In the genomic region with DNA sequence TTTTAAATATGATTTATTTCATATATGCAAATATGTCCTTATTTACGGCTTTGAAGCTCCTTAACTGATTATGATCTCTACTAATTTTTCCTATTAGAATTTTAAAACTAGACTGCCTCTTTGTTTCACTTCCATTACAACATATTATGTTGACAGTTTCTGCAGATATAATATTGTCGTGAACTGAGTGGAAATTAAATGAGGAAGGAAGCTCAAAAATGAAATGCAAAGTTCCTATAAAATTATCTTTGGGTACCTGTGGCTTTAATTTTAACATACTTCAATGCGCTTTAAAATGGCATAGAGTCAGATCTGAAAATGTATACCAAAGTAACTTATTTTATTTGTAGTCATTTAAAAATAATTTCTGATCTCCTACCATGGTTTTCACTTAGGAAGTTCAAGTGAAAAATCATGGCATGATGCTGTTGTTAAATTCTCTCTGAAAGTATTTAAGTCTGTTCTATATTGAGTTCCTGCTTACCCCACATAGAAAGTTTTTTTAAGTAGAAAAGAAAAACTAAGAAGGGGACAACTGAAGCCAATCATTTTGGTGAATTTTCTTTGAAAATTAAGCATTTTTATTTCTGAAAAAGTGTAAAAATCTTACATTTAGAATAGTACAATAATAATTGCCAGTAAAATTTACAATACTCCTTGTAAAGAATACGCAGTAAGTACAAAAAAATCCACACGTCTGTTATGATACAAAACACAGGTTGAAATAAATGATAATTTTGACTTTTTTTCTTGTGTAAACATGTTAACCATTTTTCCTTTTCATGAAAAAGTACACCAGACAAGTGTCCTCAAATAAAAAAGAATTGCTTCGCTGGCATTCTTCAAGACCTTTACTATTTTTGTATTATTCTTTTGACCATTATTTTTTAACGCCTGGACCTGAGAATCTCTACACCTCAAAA, we compare ENCODE assay signal across 9 cellular contexts. TPM values are rescaled to one million over a fixed set of nuclear protein-coding genes. Genes with fewer than 3 reads are reported as not detected.
A peak's percentile ranks its signal among the peaks of the same experiment; 100 is the strongest.
DNase-seq lines count a peak whose midpoint lies in the region; ATAC-seq and TF ChIP-seq lines count a peak whose summit lies in the region.
"Had no signal": no experiment of that assay in that cellular context is flagged by ENCODE, and none has a peak within 500 bp of the region (broad histone marks: within the 10 kb centered on the region; RNA-seq: fewer than 3 reads in every experiment).

No MANE protein-coding gene starts in this region.

- POLR2A ChIA-PET in OCI-LY7 (lab: Charles Lee), result interaction anchor here (0.7 kb wide), 1 partner anchor 50 kb away, joined by 6 read pairs; no protein-coding TSS in a partner anchor

- H3K9me2 ChIP-seq in OCI-LY7 (ENCODE audit: insufficient read depth, low read length), result no peaks in the 10 kb centered on the region

- ATAC-seq in effector memory CD8-positive, alpha-beta T cell (replicated peaks), result no peak
- ATAC-seq in HG03196 (IDR thresholded peaks at IDR 0.05; ENCODE audit: unreplicated experiment) (no peak), GM21526 (IDR thresholded peaks at IDR 0.05; ENCODE audit: low FRiP score, unreplicated experiment) (no peak)

- no peaks in the 10 kb centered on the region for H4K20me1 ChIP-seq in OCI-LY7 (ENCODE audit: insufficient read depth, low read length)
- H4K20me1 ChIP-seq in neural progenitor cell (ENCODE audit: low read depth), result peaks cover 79% of the 10 kb centered on the region

- H3K4me1 Mint-ChIP-seq in Calu3 (ENCODE audit: low read depth, unreplicated experiment) (peaks cover 10% of the 10 kb centered on the region), neural progenitor cell (peaks cover 26% of the 10 kb centered on the region)
- peaks cover 14 to 17% of the 10 kb centered on the region in 2 donors for H3K4me1 Mint-ChIP-seq in effector memory CD8-positive, alpha-beta T cell (ENCODE audit: low read depth in 2 of 2)

- CTCF ChIA-PET in Calu3 (lab: Charles Lee) (no interaction called here), OCI-LY7 (lab: Charles Lee; ENCODE audit: unreplicated experiment) (no interaction called here)

- H3K36me3 ChIP-seq in OCI-LY7 (ENCODE audit: insufficient read depth, low read length) (no peaks in the 10 kb centered on the region), neural progenitor cell (no peaks in the 10 kb centered on the region)

- peaks cover 65% of the 10 kb centered on the region for H3F3A ChIP-seq in neural progenitor cell (ENCODE audit: low read depth)

- no peaks in the 10 kb centered on the region for H3K9me3 ChIP-seq in OCI-LY7 (ENCODE audit: low read length)
- H3K9me3 ChIP-seq in neural progenitor cell (ENCODE audit: low read depth), result no peaks in the 10 kb centered on the region

- no peak for TF ChIP-seq CTCF in Calu3 (IDR thresholded peaks at IDR 0.05; ENCODE audit: unreplicated experiment)
- 0 out of 2 replicates have a peak, but pooled peaks have one; percentile 5 for TF ChIP-seq CTCF in OCI-LY7 (conservative IDR thresholded peaks at IDR 0.05; ENCODE audit: low read length)
- no peak for TF ChIP-seq CTCF in neural progenitor cell (IDR thresholded peaks at IDR 0.05)

- H3K4me3 ChIP-seq in OCI-LY7 (ENCODE audit: low read depth, low read length, poor library complexity, severe bottlenecking) (no peak overlapping the region), neural progenitor cell (peak overlapping the region; percentile 36)

- H3K9me3 Mint-ChIP-seq in Calu3 (ENCODE audit: low read depth, unreplicated experiment), result no peaks in the 10 kb centered on the region
- H3K9me3 Mint-ChIP-seq in effector memory CD8-positive, alpha-beta T cell, result no peaks in the 10 kb centered on the region
- no peaks in the 10 kb centered on the region for H3K9me3 Mint-ChIP-seq in neural progenitor cell

- no TSS peak for BruUV-seq in Calu3 (replicated peaks; lab: Mats Ljungman, UMichigan)
- BruUV-seq in OCI-LY7 (replicated peaks; lab: Mats Ljungman, UMichigan), result TSS peak; percentile 78

- H3K27me3 ChIP-seq in neural progenitor cell, result peaks cover 96% of the 10 kb centered on the region

- H3K27ac ChIP-seq in OCI-LY7 (ENCODE audit: low read depth, low read length, poor library complexity, severe bottlenecking) (no peak overlapping the region), neural progenitor cell (no peak overlapping the region)

- H3K79me2 ChIP-seq in OCI-LY7 (ENCODE audit: insufficient read depth, low read depth, low read length) (no peaks in the 10 kb centered on the region), neural progenitor cell (ENCODE audit: low read depth) (no peaks in the 10 kb centered on the region)

- H3K4me3 Mint-ChIP-seq in Calu3 (ENCODE audit: low read depth, unreplicated experiment) (peak overlapping the region; percentile 83), neural progenitor cell (peak overlapping the region; percentile 84)
- peak overlapping the region; percentile 76 to 80 for H3K4me3 Mint-ChIP-seq in effector memory CD8-positive, alpha-beta T cell

- H2AFZ ChIP-seq in OCI-LY7 (ENCODE audit: low read length) (no peak overlapping the region), neural progenitor cell (replicated peaks) (no peak overlapping the region)

- intact Hi-C loops in Calu3 (cut with micrococcal nuclease; ENCODE audit: unreplicated experiment), result loop anchor here (5.0 kb wide), 1 partner anchor 74 kb away; no protein-coding TSS in a partner anchor
- intact Hi-C loops in OCI-LY7 (cut with micrococcal nuclease; ENCODE audit: unreplicated experiment), result loop anchor here (5.0 to 10.0 kb wide), 3 partner anchors 311 to 489 kb away; partner anchors contain the start of gene FCHO2

- no peak overlapping the region for H3K9ac ChIP-seq in neural progenitor cell

- H3K4me1 ChIP-seq in OCI-LY7 (ENCODE audit: insufficient read depth, low read length, poor library complexity, severe bottlenecking) (peaks cover 12% of the 10 kb centered on the region), neural progenitor cell (peaks cover 28% of the 10 kb centered on the region)

- H3K27me3 Mint-ChIP-seq in Calu3 (ENCODE audit: unreplicated experiment) (peaks cover 32% of the 10 kb centered on the region), neural progenitor cell (ENCODE audit: insufficient read depth, low read depth) (peaks cover 84% of the 10 kb centered on the region)
- H3K27me3 Mint-ChIP-seq in effector memory CD8-positive, alpha-beta T cell, result peaks cover 65 to 67% of the 10 kb centered on the region in 2 donors

- H3K36me3 Mint-ChIP-seq in Calu3 (ENCODE audit: insufficient read depth, unreplicated experiment) (peaks cover 31% of the 10 kb centered on the region), neural progenitor cell (no peaks in the 10 kb centered on the region)
- H3K36me3 Mint-ChIP-seq in effector memory CD8-positive, alpha-beta T cell (ENCODE audit: insufficient read depth), result peaks cover 63% of the 10 kb centered on the region

- no peak overlapping the region for H3K27ac Mint-ChIP-seq in Calu3 (ENCODE audit: unreplicated experiment)
- no peak overlapping the region for H3K27ac Mint-ChIP-seq in effector memory CD8-positive, alpha-beta T cell
- H3K27ac Mint-ChIP-seq in neural progenitor cell, result no peak overlapping the region

- no peak for DNase-seq in Calu3
- no peak for DNase-seq in OCI-LY7 (ENCODE audit: low spot score)
- no peak for DNase-seq in effector memory CD8-positive, alpha-beta T cell
- no peak for DNase-seq in neural progenitor cell (ENCODE audit: low spot score)
- no peak for DNase-seq in nucleus accumbens (lab: John Stamatoyannopoulos, UW)
- DNase-seq in activated CD4-positive, CD25-positive, alpha-beta regulatory T cell treated with anti-CD3 and anti-CD28 coated beads, Interleukin-2, amount 50 U/mL, for 72 hours, result no peak
- DNase-seq: GOT3 had no signal

- H3K4me2 ChIP-seq in OCI-LY7 (ENCODE audit: low read length) (peak overlapping the region; percentile 59; the same call in 1 of the 2 replicates), neural progenitor cell (peak overlapping the region; percentile 78)

RNA-seq across cellular contexts. Expression of gene FOXD1, which starts 2.6 kb away (rescaled TPM):
- total RNA-seq in Calu3 (2022) (6.4 and 7.8 TPM in 2 replicates), OCI-LY7 (2022) (4.7 and 5.6 TPM in 2 replicates), neural progenitor cell (ENCODE audit: low replicate concordance) (0.12 TPM in 1 of 2 replicates, not detected in the other)
- total RNA-seq in OCI-LY7 (2014; rRNA removed; shearing (Covaris generic)), result 0.75 and 1.5 TPM in 2 replicates

RNA-seq across cellular contexts. Expression of gene BTF3, which starts 52.3 kb away (rescaled TPM):
- total RNA-seq in Calu3 (2022), result 794 and 872 TPM in 2 replicates
- 350 and 372 TPM in 2 replicates for total RNA-seq in OCI-LY7 (2014; rRNA removed; shearing (Covaris generic))
- total RNA-seq in OCI-LY7 (2022), result 736 and 805 TPM in 2 replicates
- total RNA-seq in neural progenitor cell (ENCODE audit: low replicate concordance), result 519 and 885 TPM in 2 replicates
